Comparison of ENCODE assay signal across 16 cellular contexts in genomic region chr12:30719060-30719459, GRCh38. TPM values are rescaled to one million over a fixed set of nuclear protein-coding genes. Genes with fewer than 3 reads are reported as not detected.
DNase-seq lines count a peak whose midpoint lies in the region; ATAC-seq and TF ChIP-seq lines count a peak whose summit lies in the region.
"Had no signal": no experiment of that assay in that cellular context is flagged by ENCODE, and none has a peak within 500 bp of the region (broad histone marks: within the 10 kb centered on the region; RNA-seq: fewer than 3 reads in every experiment).

No MANE protein-coding gene starts in this region.

- no peaks in the 10 kb centered on the region for H3K27me3 Mint-ChIP-seq in osteocyte (ENCODE audit: unreplicated experiment)
- H3K27me3 Mint-ChIP-seq in activated CD8-positive, alpha-beta memory T cell treated with anti-CD3 and anti-CD28 coated beads, Interleukin-2, amount 10 ng/mL, durations not matched to agents 7 days and 5 days = no peaks in the 10 kb centered on the region
- H3K27me3 Mint-ChIP-seq: activated CD4-positive, alpha-beta memory T cell treated with anti-CD3 and anti-CD28 coated beads for 36 hours; stimulated activated memory B cell treated with anti-CD40 and anti-IgM and Interleukin-4, amounts not matched to agents 10 μg/mL and 1 μg/mL and 100 μg/mL, for 72 hours had no signal

- DNase-seq in ELF-1 (ENCODE audit: low read depth, low spot score) (peak; percentile 79), PC-3 (peak; percentile 27), epithelial cell of esophagus (ENCODE audit: low read depth) (peak; percentile 39), osteocyte (ENCODE audit: extremely low spot score, unreplicated experiment) (no peak), spleen (no peak), dermis blood vessel endothelial cell (no peak), NOMO-1 treated with DMSO at 0.1 percent for 48 hours (lab: John Stamatoyannopoulos, UW; ENCODE audit: unreplicated experiment) (no peak)
- DNase-seq in activated CD8-positive, alpha-beta memory T cell treated with anti-CD3 and anti-CD28 coated beads, Interleukin-2, amount 10 ng/mL, durations not matched to agents 7 days and 5 days = no peak
- DNase-seq: activated CD4-positive, alpha-beta memory T cell treated with anti-CD3 and anti-CD28 coated beads for 36 hours; activated naive CD4-positive, alpha-beta T cell; left ventricle myocardium superior; NCI-H2029; nucleus accumbens; stimulated activated CD4-positive, alpha-beta T cell treated with anti-CD3 and anti-CD28 coated beads, Interleukin-2, amount 100 ng/mL, for 24 hours had no signal

- H4K20me1 ChIP-seq in PC-3 (ENCODE audit: low read length) = no peaks in the 10 kb centered on the region

- 72 to 88% (median 85%) methylated on average over 1 of the region's 1 CpG for WGBS in spleen, 5 donors

- intact Hi-C loops in PC-3 (cut with micrococcal nuclease) (no loop called here), spleen (cut with DNase I; ENCODE audit: low total_unique reads) (no loop called here)

- H3K36me3 Mint-ChIP-seq in osteocyte (ENCODE audit: unreplicated experiment) = peaks cover 49% of the 10 kb centered on the region
- peaks cover 7% of the 10 kb centered on the region for H3K36me3 Mint-ChIP-seq in activated CD8-positive, alpha-beta memory T cell treated with anti-CD3 and anti-CD28 coated beads, Interleukin-2, amount 10 ng/mL, durations not matched to agents 7 days and 5 days

- H3K27me3 ChIP-seq in PC-3 (ENCODE audit: low read length) (no peaks in the 10 kb centered on the region), spleen (replicated peaks in 1 of 7) (no peaks in the 10 kb centered on the region)

- H3K9me3 Mint-ChIP-seq in osteocyte (ENCODE audit: unreplicated experiment) = no peaks in the 10 kb centered on the region
- H3K9me3 Mint-ChIP-seq in activated CD8-positive, alpha-beta memory T cell treated with anti-CD3 and anti-CD28 coated beads, Interleukin-2, amount 10 ng/mL, durations not matched to agents 7 days and 5 days (ENCODE audit: low read depth) = no peaks in the 10 kb centered on the region
- H3K9me3 Mint-ChIP-seq: activated CD4-positive, alpha-beta memory T cell treated with anti-CD3 and anti-CD28 coated beads for 36 hours; stimulated activated memory B cell treated with anti-CD40 and anti-IgM and Interleukin-4, amounts not matched to agents 10 μg/mL and 1 μg/mL and 100 μg/mL, for 72 hours had no signal

- H3K4me3 ChIP-seq in PC-3 (ENCODE audit: low read length) = no peak overlapping the region
- no peak overlapping the region for H3K4me3 ChIP-seq in epithelial cell of esophagus (ENCODE audit: low read length)
- no peak overlapping the region for H3K4me3 ChIP-seq in spleen
- H3K4me3 ChIP-seq: coronary artery had no signal

- H3K4me2 ChIP-seq in PC-3 (ENCODE audit: low read length) = no peak overlapping the region

- H3K27ac ChIP-seq in PC-3 (ENCODE audit: low read length) = no peak overlapping the region
- H3K27ac ChIP-seq in spleen = no peak overlapping the region
- H3K27ac ChIP-seq: coronary artery had no signal

- peaks cover 24% of the 10 kb centered on the region for H3K4me1 Mint-ChIP-seq in osteocyte (ENCODE audit: unreplicated experiment)
- H3K4me1 Mint-ChIP-seq in activated CD8-positive, alpha-beta memory T cell treated with anti-CD3 and anti-CD28 coated beads, Interleukin-2, amount 10 ng/mL, durations not matched to agents 7 days and 5 days = no peaks in the 10 kb centered on the region
- H3K4me1 Mint-ChIP-seq: stimulated activated memory B cell treated with anti-CD40 and anti-IgM and Interleukin-4, amounts not matched to agents 10 μg/mL and 1 μg/mL and 100 μg/mL, for 72 hours had no signal

- no peak for TF ChIP-seq CTCF in PC-3 (conservative IDR thresholded peaks at IDR 0.05; ENCODE audit: low read depth, low read length)
- TF ChIP-seq CTCF in epithelial cell of esophagus (IDR thresholded peaks at IDR 0.05; ENCODE audit: insufficient read depth, low read depth, low read length, missing control alignments) = no peak
- no peak for TF ChIP-seq CTCF in osteocyte (IDR thresholded peaks at IDR 0.05)
- no peak for TF ChIP-seq CTCF in spleen (IDR thresholded peaks at IDR 0.05 in 8 of 11, conservative IDR thresholded peaks at IDR 0.05 in 3 of 11)

- H3K79me2 ChIP-seq in PC-3 (ENCODE audit: low read length) = peaks cover 5% of the 10 kb centered on the region; the same call in 1 of the 2 replicates

- no peaks in the 10 kb centered on the region for H3K9me2 ChIP-seq in PC-3 (replicated peaks; ENCODE audit: low read length)

- ATAC-seq in PC-3 = no peak
- ATAC-seq in activated CD8-positive, alpha-beta memory T cell treated with anti-CD3 and anti-CD28 coated beads, Interleukin-2, amount 10 ng/mL, durations not matched to agents 7 days and 5 days = no peak
- ATAC-seq: left ventricle myocardium superior; stimulated activated memory B cell treated with anti-CD40 and anti-IgM and Interleukin-4, amounts not matched to agents 10 μg/mL and 1 μg/mL and 100 μg/mL, for 72 hours had no signal

- no peaks in the 10 kb centered on the region for H3K4me1 ChIP-seq in PC-3 (ENCODE audit: insufficient read depth, low read length)
- no peaks in the 10 kb centered on the region for H3K4me1 ChIP-seq in spleen

- POLR2A ChIA-PET in PC-3 (lab: Charles Lee; ENCODE audit: unreplicated experiment) = no interaction called here

- CTCF ChIA-PET in PC-3 (lab: Charles Lee) = no interaction called here
- CTCF ChIA-PET in activated CD8-positive, alpha-beta memory T cell treated with anti-CD3 and anti-CD28 coated beads, Interleukin-2, amount 10 ng/mL, durations not matched to agents 7 days and 5 days (lab: Charles Lee) = interaction anchor here (1.1 kb wide), 1 partner anchor 11 kb away, joined by 3 read pairs; no protein-coding TSS in a partner anchor

- H3K36me3 ChIP-seq in PC-3 (ENCODE audit: low read depth, low read length) = peaks cover 31% of the 10 kb centered on the region
- H3K36me3 ChIP-seq in spleen = peaks cover 0 to 100% (median 34%) of the 10 kb centered on the region in 6 donors

- no peaks in the 10 kb centered on the region for H3K9me3 ChIP-seq in PC-3 (ENCODE audit: low read length)
- no peaks in the 10 kb centered on the region for H3K9me3 ChIP-seq in spleen

- no peak overlapping the region for H3K9ac ChIP-seq in PC-3 (ENCODE audit: low read length)

- H3K27ac Mint-ChIP-seq in osteocyte (ENCODE audit: unreplicated experiment) = peak overlapping the region; percentile 71
- no peak overlapping the region for H3K27ac Mint-ChIP-seq in activated CD8-positive, alpha-beta memory T cell treated with anti-CD3 and anti-CD28 coated beads, Interleukin-2, amount 10 ng/mL, durations not matched to agents 7 days and 5 days
- H3K27ac Mint-ChIP-seq: activated CD4-positive, alpha-beta memory T cell treated with anti-CD3 and anti-CD28 coated beads for 36 hours; stimulated activated memory B cell treated with anti-CD40 and anti-IgM and Interleukin-4, amounts not matched to agents 10 μg/mL and 1 μg/mL and 100 μg/mL, for 72 hours had no signal

- no peak overlapping the region for H2AFZ ChIP-seq in PC-3 (ENCODE audit: low read length)

- no peak overlapping the region for H3K4me3 Mint-ChIP-seq in osteocyte (ENCODE audit: unreplicated experiment)
- no peak overlapping the region for H3K4me3 Mint-ChIP-seq in activated CD8-positive, alpha-beta memory T cell treated with anti-CD3 and anti-CD28 coated beads, Interleukin-2, amount 10 ng/mL, durations not matched to agents 7 days and 5 days
- H3K4me3 Mint-ChIP-seq: activated CD4-positive, alpha-beta memory T cell treated with anti-CD3 and anti-CD28 coated beads for 36 hours; stimulated activated memory B cell treated with anti-CD40 and anti-IgM and Interleukin-4, amounts not matched to agents 10 μg/mL and 1 μg/mL and 100 μg/mL, for 72 hours had no signal

- BruUV-seq in PC-3 (replicated peaks; lab: Mats Ljungman, UMichigan) = no TSS peak

- no peaks in the 10 kb centered on the region for H3F3A ChIP-seq in PC-3 (ENCODE audit: low read length, unreplicated experiment)

- TF ChIP-seq POLR2A in spleen (IDR thresholded peaks at IDR 0.05) = no peak

RNA-seq across cellular contexts. Expression of gene IPO8, which starts 23.4 kb away (rescaled TPM):
- total RNA-seq in PC-3 (2014; rRNA removed) (13.3 and 19.6 TPM in 2 replicates), osteocyte (46.2 and 51.4 TPM in 2 replicates), spleen (10 to 100 TPM; 44.5 to 68.2 (median 52.6) TPM), dermis blood vessel endothelial cell (42.7 and 78.3 TPM in 2 replicates)
- polyA plus RNA-seq in spleen = 10 to 100 TPM in 2 of 3 donors, 1 to 10 TPM in 1; 8.5 to 15.4 (median 10.2) TPM
- total RNA-seq in activated CD8-positive, alpha-beta memory T cell treated with anti-CD3 and anti-CD28 coated beads, Interleukin-2, amount 10 ng/mL, durations not matched to agents 7 days and 5 days = 10 to 100 TPM; 40.8 to 50.5 TPM

RNA-seq across cellular contexts. Expression of gene CAPRIN2, which starts 35.7 kb away (rescaled TPM):
- total RNA-seq in PC-3 (2014; rRNA removed) = 23.1 and 33.6 TPM in 2 replicates
- total RNA-seq in osteocyte = 31.2 and 35.8 TPM in 2 replicates
- total RNA-seq in spleen = 10 to 100 TPM; 20.5 to 54.5 (median 26.8) TPM
- polyA plus RNA-seq in spleen = 10 to 100 TPM; 11.4 to 22.9 (median 16.4) TPM
- 12.0 and 13.4 TPM in 2 replicates for total RNA-seq in dermis blood vessel endothelial cell
- 10 to 100 TPM; 10.0 to 16.2 TPM for total RNA-seq in activated CD8-positive, alpha-beta memory T cell treated with anti-CD3 and anti-CD28 coated beads, Interleukin-2, amount 10 ng/mL, durations not matched to agents 7 days and 5 days

Comparison
In these comparisons a context has a peak if more than half of its experiments do, and no peak if none do; other contexts are left out.
1. DNase-seq: peak in ELF-1 (single experiment), PC-3 (single experiment) and epithelial cell of esophagus (single experiment); none in osteocyte (single experiment), spleen (single experiment), dermis blood vessel endothelial cell (single experiment), activated CD8-positive, alpha-beta memory T cell treated with anti-CD3 and anti-CD28 coated beads, Interleukin-2, amount 10 ng/mL, durations not matched to agents 7 days and 5 days (single experiment) and NOMO-1 treated with DMSO at 0.1 percent for 48 hours (single experiment).